ENCODE assay signal across 11 cellular contexts in genomic region chr3:18426597-18426996, GRCh38. TPM values are rescaled to one million over a fixed set of nuclear protein-coding genes. Genes with fewer than 3 reads are reported as not detected.
DNase-seq lines count a peak whose midpoint lies in the region; ATAC-seq, FAIRE-seq and TF ChIP-seq lines count a peak whose summit lies in the region.
"Had no signal": no experiment of that assay in that cellular context is flagged by ENCODE, and none has a peak within 500 bp of the region (broad histone marks: within the 10 kb centered on the region; RNA-seq: fewer than 3 reads in every experiment).

No MANE protein-coding gene starts in this region.

- H2BK120ac ChIP-seq in H1 (replicated peaks; ENCODE audit: low read depth, low read length), result no peak overlapping the region

- peak overlapping the region; percentile 83 for H3K4me3 Mint-ChIP-seq in activated CD4-positive, alpha-beta T cell treated with anti-CD3 and anti-CD28 coated beads, Interleukin-2, amount 10 ng/mL, durations not matched to agents 24 days and 14 days

- ATAC-seq in psoas muscle, result no peak

- no peak overlapping the region for H2BK15ac ChIP-seq in H1 (ENCODE audit: low read length)

- no peaks in the 10 kb centered on the region for H3K79me1 ChIP-seq in H1 (ENCODE audit: low read depth, low read length)

- TF ChIP-seq CTCF in OCI-LY1 (IDR thresholded peaks at IDR 0.05; ENCODE audit: low read length), result no peak
- TF ChIP-seq CTCF in H1 (IDR thresholded peaks at IDR 0.05; ENCODE audit: control extremely low read depth in 1 of 3, insufficient read depth in 1 of 3, low read depth in 1 of 3, low read length in 3 of 3), result no peak
- no peak for TF ChIP-seq CTCF in psoas muscle (IDR thresholded peaks at IDR 0.05)

- H2AFZ ChIP-seq in OCI-LY1 (ENCODE audit: low read length) (no peak overlapping the region), H1 (ENCODE audit: low read length) (no peak overlapping the region)

- peak; percentile 65 for DNase-seq in activated CD4-positive, alpha-beta T cell treated with anti-CD3 and anti-CD28 coated beads, Interleukin-2, amount 10 ng/mL, durations not matched to agents 24 days and 14 days
- DNase-seq in activated CD4-positive, alpha-beta T cell treated with anti-CD3 and anti-CD28 coated beads for 48 hours, result no peak
- DNase-seq in H1 (ENCODE audit: low read depth in 1 of 2, low spot score in 2 of 2) (no peak), psoas muscle (no peak), NCI-H2196 treated with DMSO at 0.1 percent for 48 hours (lab: John Stamatoyannopoulos, UW; ENCODE audit: unreplicated experiment) (no peak), NCI-H446 (lab: John Stamatoyannopoulos, UW) (no peak), NCI-H2081 (lab: John Stamatoyannopoulos, UW) (no peak)
- DNase-seq: central memory CD4-positive, alpha-beta T cell; kidney; stimulated activated CD4-positive, alpha-beta T cell treated with anti-CD3 and anti-CD28 coated beads, Interleukin-2, amount 100 ng/mL, for 24 hours had no signal

- no peak for FAIRE-seq in H1 (lab: Jason Lieb, UNC)

- POLR2A ChIA-PET in H1 (lab: Charles Lee; ENCODE audit: partially characterized antibody), result no interaction called here

- TF ChIP-seq EP300 in H1 (IDR thresholded peaks at IDR 0.05; ENCODE audit: borderline replicate concordance in 1 of 2, low read depth in 2 of 2, low read length in 2 of 2), result no peak

- no peaks in the 10 kb centered on the region for H3K9me3 Mint-ChIP-seq in activated CD4-positive, alpha-beta T cell treated with anti-CD3 and anti-CD28 coated beads, Interleukin-2, amount 10 ng/mL, durations not matched to agents 24 days and 14 days

- H4K5ac ChIP-seq in H1 (ENCODE audit: insufficient read length, low read depth, low read length), result no peak overlapping the region

- H3K4me3 ChIP-seq in OCI-LY1 (ENCODE audit: low read depth, low read length, poor library complexity, severe bottlenecking), result peak overlapping the region; percentile 72
- H3K4me3 ChIP-seq in H1 (ENCODE audit: extremely low read depth in 1 of 4, insufficient read depth in 2 of 4, low read depth in 3 of 4, low read length in 4 of 4), result peak overlapping the region in 3 of 4 experiments; percentile 88 to 99 (median 90); a peak in 6 of 8 replicates
- H3K4me3 ChIP-seq in psoas muscle, result peak overlapping the region; percentile 89

- H3K27ac ChIP-seq in OCI-LY1 (ENCODE audit: low read depth, low read length, poor library complexity, severe bottlenecking), result peak overlapping the region; percentile 42
- H3K27ac ChIP-seq in H1 (ENCODE audit: low read depth, low read length), result no peak overlapping the region
- H3K27ac ChIP-seq in psoas muscle, result peak overlapping the region; percentile 97

- H3K4me2 ChIP-seq in OCI-LY1 (ENCODE audit: low read length) (peak overlapping the region; percentile 22; the same call in 1 of the 2 replicates), H1 (ENCODE audit: insufficient read depth in 1 of 2, low read depth in 2 of 2, low read length in 2 of 2) (peak overlapping the region; percentile 93 to 97)

- no peaks in the 10 kb centered on the region for H3F3A ChIP-seq in OCI-LY1 (ENCODE audit: insufficient read depth, low read length)

- no peak for TF ChIP-seq POLR2A in H1 (IDR thresholded peaks at IDR 0.05; ENCODE audit: control extremely low read depth in 1 of 2, low read depth in 2 of 2, low read length in 2 of 2)

- no peak overlapping the region for H2BK5ac ChIP-seq in H1 (ENCODE audit: low read depth, low read length)

- no peak for TF ChIP-seq RAD21 in H1 (IDR thresholded peaks at IDR 0.05 in 1 of 2, conservative IDR thresholded peaks at IDR 0.05 in 1 of 2; ENCODE audit: low read depth in 2 of 2, low read length in 2 of 2)

- 22% methylated on average over 2 of the region's 2 CpGs; no CpG with 5 or more reads in 1 of the 2 experiments for WGBS in H1 (ENCODE audit: extremely low coverage in 1 of 2, insufficient coverage in 1 of 2, insufficient read length in 1 of 2, insufficient replicate concordance in 2 of 2, low coverage in 1 of 2, low lambda C conversion rate in 2 of 2, missing lambda C conversion rate in 1 of 2), 2 experiments
- WGBS in psoas muscle, 3 donors, result 38 to 56% (median 39%) methylated on average over 2 of the region's 2 CpGs

- no peak overlapping the region for H2BK20ac ChIP-seq in H1 (ENCODE audit: low read length)

- H2BK12ac ChIP-seq in H1 (ENCODE audit: low read depth, low read length), result no peak overlapping the region

- no peak overlapping the region for H4K91ac ChIP-seq in H1 (replicated peaks; ENCODE audit: insufficient read length, low read length)

- H4K20me1 ChIP-seq in OCI-LY1 (ENCODE audit: insufficient read depth, low read length) (no peaks in the 10 kb centered on the region), H1 (replicated peaks in 1 of 2; ENCODE audit: control insufficient read depth in 1 of 2, insufficient read depth in 2 of 2, low read length in 2 of 2) (no peaks in the 10 kb centered on the region)

- peak overlapping the region; percentile 75 for H3K27ac Mint-ChIP-seq in activated CD4-positive, alpha-beta T cell treated with anti-CD3 and anti-CD28 coated beads, Interleukin-2, amount 10 ng/mL, durations not matched to agents 24 days and 14 days

- H3K23ac ChIP-seq in H1 (ENCODE audit: insufficient read length), result no peak overlapping the region

- peaks cover 56% of the 10 kb centered on the region for H3K4me1 Mint-ChIP-seq in activated CD4-positive, alpha-beta T cell treated with anti-CD3 and anti-CD28 coated beads, Interleukin-2, amount 10 ng/mL, durations not matched to agents 24 days and 14 days

- H3K79me2 ChIP-seq in OCI-LY1 (ENCODE audit: insufficient read depth, low read length) (no peaks in the 10 kb centered on the region), H1 (ENCODE audit: control insufficient read depth in 1 of 2, insufficient read depth in 2 of 2, low read length in 2 of 2) (peaks cover 0 to 14% of the 10 kb centered on the region in 2 experiments; a peak in 2 of 4 replicates)

- H3K18ac ChIP-seq in H1 (ENCODE audit: extremely low read depth, low read length), result no peak overlapping the region

- peaks cover 12% of the 10 kb centered on the region; the same call in 1 of the 2 replicates for H3K23me2 ChIP-seq in H1 (ENCODE audit: low read depth, low read length)

- CTCF ChIA-PET in H1 (lab: Charles Lee; ENCODE audit: partially characterized antibody), result interaction anchor here (1.2 kb wide), 1 partner anchor 132 kb away, joined by 3 read pairs; no protein-coding TSS in a partner anchor

- H3K9me3 ChIP-seq in OCI-LY1 (ENCODE audit: low read length) (no peaks in the 10 kb centered on the region), H1 (ENCODE audit: insufficient read depth in 2 of 2, low read depth in 1 of 2, low read length in 1 of 2) (no peaks in the 10 kb centered on the region), psoas muscle (no peaks in the 10 kb centered on the region)

- intact Hi-C loops in activated CD4-positive, alpha-beta T cell treated with anti-CD3 and anti-CD28 coated beads, Interleukin-2, amount 10 ng/mL, durations not matched to agents 24 days and 14 days (cut with micrococcal nuclease), result loop anchor here (5.0 kb wide), 1 partner anchor 561 kb away; no protein-coding TSS in a partner anchor
- intact Hi-C loops in psoas muscle (cut with DNase I), result no loop called here

- H3K9ac ChIP-seq in OCI-LY1 (ENCODE audit: low read length), result no peak overlapping the region
- H3K9ac ChIP-seq in H1 (replicated peaks in 1 of 4; ENCODE audit: extremely low read depth in 1 of 4, low read depth in 3 of 4, low read length in 3 of 4), result no peak overlapping the region

- H3K4ac ChIP-seq in H1 (replicated peaks; ENCODE audit: insufficient read length, low read depth, low read length), result no peak overlapping the region

- no peaks in the 10 kb centered on the region for H3K36me3 ChIP-seq in OCI-LY1 (ENCODE audit: insufficient read depth, low read length)
- no peaks in the 10 kb centered on the region for H3K36me3 ChIP-seq in H1 (ENCODE audit: control insufficient read depth in 2 of 4, insufficient read depth in 4 of 4, low read length in 3 of 4)
- H3K36me3 ChIP-seq in psoas muscle (ENCODE audit: insufficient read depth in 1 of 2, low read depth in 1 of 2), result no peaks in the 10 kb centered on the region

- peaks cover 2% of the 10 kb centered on the region for H3K27me3 Mint-ChIP-seq in activated CD4-positive, alpha-beta T cell treated with anti-CD3 and anti-CD28 coated beads, Interleukin-2, amount 10 ng/mL, durations not matched to agents 24 days and 14 days

- H2AK5ac ChIP-seq in H1 (ENCODE audit: low read depth, low read length), result no peak overlapping the region

- H3K36me3 Mint-ChIP-seq in activated CD4-positive, alpha-beta T cell treated with anti-CD3 and anti-CD28 coated beads, Interleukin-2, amount 10 ng/mL, durations not matched to agents 24 days and 14 days (ENCODE audit: low read depth), result peaks cover 80% of the 10 kb centered on the region

- no peaks in the 10 kb centered on the region for H3K27me3 ChIP-seq in OCI-LY1 (ENCODE audit: insufficient read depth, low read length)
- no peaks in the 10 kb centered on the region for H3K27me3 ChIP-seq in H1 (replicated peaks in 1 of 4; ENCODE audit: control insufficient read depth in 3 of 4, extremely low read depth in 1 of 4, insufficient read depth in 3 of 4, low read length in 3 of 4)
- H3K27me3 ChIP-seq in psoas muscle (ENCODE audit: insufficient read depth in 3 of 3, low read length in 2 of 3), result no peaks in the 10 kb centered on the region

- H3K56ac ChIP-seq in H1 (replicated peaks; ENCODE audit: insufficient read length, low read depth, low read length), result no peak overlapping the region

- H3K9me2 ChIP-seq in OCI-LY1 (ENCODE audit: low read depth, low read length), result no peaks in the 10 kb centered on the region

- H3K4me1 ChIP-seq in OCI-LY1 (ENCODE audit: insufficient read depth, low read length, severe bottlenecking) (peaks cover 27% of the 10 kb centered on the region), H1 (replicated peaks in 1 of 4; ENCODE audit: control insufficient read depth in 3 of 4, insufficient read depth in 4 of 4, low read length in 3 of 4) (peaks cover 0 to 10% (median 3%) of the 10 kb centered on the region in 4 experiments; a peak in 3 of 7 replicates), psoas muscle (no peaks in the 10 kb centered on the region)

- H3K14ac ChIP-seq in H1 (ENCODE audit: insufficient read length), result no peak overlapping the region

- no peak overlapping the region for H4K8ac ChIP-seq in H1 (ENCODE audit: extremely low read depth, insufficient read depth, low read length)

RNA-seq across cellular contexts. Expression of gene SATB1, which starts 1.5 kb away (rescaled TPM):
- 561 and 571 TPM in 2 replicates for total RNA-seq in activated CD4-positive, alpha-beta T cell treated with anti-CD3 and anti-CD28 coated beads, Interleukin-2, amount 10 ng/mL, durations not matched to agents 24 days and 14 days
- 28.0 and 28.4 TPM in 2 replicates for total RNA-seq in H1 (2021; fragmentation: NEBNext Ultra II Directional; extraction: Animal tissue kit (Norgen Biotek cat#: 25700))
- polyA plus RNA-seq in H1 (2011; rRNA removed) (13.2 and 18.8 TPM in 2 replicates), psoas muscle (10 to 100 TPM in 2 of 3 donors, 1 to 10 TPM in 1; 6.4 to 27.8 (median 24.4) TPM)
- polyA plus RNA-seq in H1 (2011; cell fraction: cytosol; rRNA removed), result 18.9 TPM
- polyA plus RNA-seq in H1 (2011; cell fraction: nucleus; rRNA removed), result 45.8 TPM
- polyA plus RNA-seq in H1 (2012, experiment 1 of 2), result 17.1 to 37.0 TPM (median 24.4 TPM) in 4 replicates
- polyA plus RNA-seq in H1 (2012, experiment 2 of 2), result 1.9 TPM
- 29.0 TPM for polyA plus RNA-seq in H1 (2013, experiment 1 of 2)
- 28.8 TPM for polyA plus RNA-seq in H1 (2013, experiment 2 of 2)
- polyA minus RNA-seq in H1 (2011; rRNA and poly(A)+ RNA removed), result 103 and 105 TPM in 2 replicates
- polyA minus RNA-seq in H1 (2011; cell fraction: cytosol; rRNA and poly(A)+ RNA removed), result 24.1 TPM
- 108 TPM for polyA minus RNA-seq in H1 (2011; cell fraction: nucleus; rRNA and poly(A)+ RNA removed)
- 10 to 100 TPM; 34.0 to 53.2 (median 50.7) TPM for total RNA-seq in psoas muscle

Comparison
In these comparisons a context has a peak if more than half of its experiments do, and no peak if none do; other contexts are left out.
1. RNA of gene SATB1, which starts 1.5 kb away (total RNA-seq): 561 to 571 TPM in activated CD4-positive, alpha-beta T cell treated with anti-CD3 and anti-CD28 coated beads, Interleukin-2, amount 10 ng/mL, durations not matched to agents 24 days and 14 days; 34.0 to 53.2 TPM in psoas muscle and 28.0 to 28.4 TPM in H1; every median in the first group is over 10 times any median in the second.
2. Peak in every context shown above with its lines, with median percentiles within 50 percentile points of each other: H3K4me3 ChIP-seq.